Comparison of ENCODE assay signal across 14 cellular contexts in genomic region chr16:2179107-2179501, GRCh38. TPM values are rescaled to one million over a fixed set of nuclear protein-coding genes. Genes with fewer than 3 reads are reported as not detected.
"Had no signal": no experiment of that assay in that cellular context is flagged by ENCODE, and none has a peak within 500 bp of the region (broad histone marks: within the 10 kb centered on the region; RNA-seq: fewer than 3 reads in every experiment).

No MANE protein-coding gene starts in this region.

- H3K27ac Mint-ChIP-seq: nephron progenitor cell had no signal

- H3K4me3 ChIP-seq: esophagus muscularis mucosa, lung, right atrium auricular region, sigmoid colon, stomach had no signal

- H3K9me3 ChIP-seq: esophagus muscularis mucosa, neutrophil, right atrium auricular region, sigmoid colon, stomach had no signal

- ATAC-seq: left ventricle myocardium superior had no signal

- H3K4me1 Mint-ChIP-seq: nephron progenitor cell had no signal

- H3K27ac ChIP-seq: epithelial cell of prostate, esophagus muscularis mucosa, neutrophil, right atrium auricular region, sigmoid colon, stomach had no signal

- H3K4me1 ChIP-seq: right atrium auricular region had no signal

- DNase-seq: left colon, left ventricle myocardium superior, mesenchymal stem cell, midbrain, posterior cingulate gyrus, sigmoid colon, stomach had no signal

- H3K9me3 Mint-ChIP-seq: nephron progenitor cell had no signal

- H3K27me3 ChIP-seq: right atrium auricular region had no signal

- H3K4me3 Mint-ChIP-seq: nephron progenitor cell had no signal

RNA-seq across cellular contexts. Expression of gene CASKIN1, which starts 17.3 kb away (rescaled TPM):
- total RNA-seq: osteoblast had no signal

RNA-seq across cellular contexts. Expression of gene RAB26, which starts 30.7 kb away (rescaled TPM):
- total RNA-seq: esophagus muscularis mucosa had no signal
